In genomic region chr5:172919525-172920446, GRCh38 we compare ENCODE assay signal across 16 cellular contexts. TPM values are rescaled to one million over a fixed set of nuclear protein-coding genes. Genes with fewer than 3 reads are reported as not detected.
DNase-seq lines count a peak whose midpoint lies in the region; TF ChIP-seq lines count a peak whose summit lies in the region.
"Had no signal": no experiment of that assay in that cellular context is flagged by ENCODE, and none has a peak within 500 bp of the region (broad histone marks: within the 10 kb centered on the region; RNA-seq: fewer than 3 reads in every experiment).

No MANE protein-coding gene starts in this region.

- H3K4me3 Mint-ChIP-seq in MCF 10A (ENCODE audit: unreplicated experiment): no peak overlapping the region
- no peak overlapping the region for H3K4me3 Mint-ChIP-seq in type B pancreatic cell
- H3K4me3 Mint-ChIP-seq: nephron progenitor cell; T-helper 2 cell treated with Interferon-gamma antibody and Interleukin-4, amounts not matched to agents 5 μg/mL and 100 μg/mL, for 36 hours had no signal

- no peak overlapping the region for H3K4me3 ChIP-seq in mammary epithelial cell (replicated peaks in 1 of 3; ENCODE audit: insufficient read depth in 1 of 3, low read depth in 2 of 3, low read length in 3 of 3)
- no peak overlapping the region for H3K4me3 ChIP-seq in choroid plexus epithelial cell (ENCODE audit: low read depth, low read length)
- no peak overlapping the region for H3K4me3 ChIP-seq in mesodermal cell (ENCODE audit: extremely low read depth, insufficient read depth, low read length, poor library complexity, severe bottlenecking)
- H3K4me3 ChIP-seq: suprapubic skin had no signal

- DNase-seq in MCF 10A (ENCODE audit: unreplicated experiment) (peak; percentile 55), mammary epithelial cell (no peak), choroid plexus epithelial cell (ENCODE audit: low read depth) (peak; percentile 100), type B pancreatic cell (ENCODE audit: extremely low spot score, unreplicated experiment) (no peak), NK-92 (lab: John Stamatoyannopoulos, UW; ENCODE audit: unreplicated experiment) (no peak), DMS79 treated with DMSO at 0.1 percent for 48 hours (lab: John Stamatoyannopoulos, UW) (no peak), D341Med (ENCODE audit: low spot score) (no peak)
- DNase-seq: activated T-cell treated with anti-CD3 and anti-CD28 coated beads for 4 hours; cortex of kidney; NCI-H1092 treated with DMSO at 0.1 percent for 48 hours; nephron progenitor cell; NK-92 treated with Interleukin-12 subunit alpha and Interleukin-12 subunit beta, amount 100 ng/mL, for 24 hours; stimulated activated CD4-positive, alpha-beta T cell treated with anti-CD3 and anti-CD28 coated beads, Interleukin-4, amount 100 ng/mL, for 24 hours had no signal

- no peak overlapping the region for H3K9ac ChIP-seq in mammary epithelial cell (ENCODE audit: insufficient read depth, low read length)

- H3K79me2 ChIP-seq in mammary epithelial cell (ENCODE audit: insufficient read depth, low read length): no peaks in the 10 kb centered on the region

- H3K36me3 Mint-ChIP-seq in MCF 10A (ENCODE audit: insufficient read depth, unreplicated experiment): peaks cover 99% of the 10 kb centered on the region
- H3K36me3 Mint-ChIP-seq in type B pancreatic cell: peaks cover 17% of the 10 kb centered on the region

- H3K9me3 ChIP-seq in mammary epithelial cell (replicated peaks; ENCODE audit: insufficient read depth, low read length) (no peaks in the 10 kb centered on the region), mesodermal cell (ENCODE audit: control insufficient read depth, low read length) (no peaks in the 10 kb centered on the region)
- H3K9me3 ChIP-seq: suprapubic skin had no signal

- POLR2A ChIA-PET in MCF 10A (lab: Yijun Ruan, JAX): interaction anchor here (0.6 to 3.0 kb wide), 14 partner anchors 9 to 186 kb away, joined by 3 to 34 read pairs (median 6); partner anchors contain the start of gene DUSP1

- H3K27ac Mint-ChIP-seq in MCF 10A (ENCODE audit: low read depth, unreplicated experiment) (peak overlapping the region; percentile 89), type B pancreatic cell (peak overlapping the region; percentile 70)
- H3K27ac Mint-ChIP-seq: nephron progenitor cell; T-helper 2 cell treated with Interferon-gamma antibody and Interleukin-4, amounts not matched to agents 5 μg/mL and 100 μg/mL, for 36 hours had no signal

- dilution Hi-C loops in mammary epithelial cell (cut with HindIII; ENCODE audit: low sequenced_read_pairs): no loop called here

- TF ChIP-seq CTCF in MCF 10A (IDR thresholded peaks at IDR 0.05; ENCODE audit: unreplicated experiment) (no peak), mammary epithelial cell (conservative IDR thresholded peaks at IDR 0.05 in 1 of 2, IDR thresholded peaks at IDR 0.05 in 1 of 2; ENCODE audit: extremely low read depth in 1 of 2, insufficient read depth in 1 of 2, low read depth in 1 of 2, low read length in 2 of 2) (no peak), choroid plexus epithelial cell (conservative IDR thresholded peaks at IDR 0.05; ENCODE audit: low read depth, low read length) (no peak), type B pancreatic cell (conservative IDR thresholded peaks at IDR 0.05) (no peak)

- BruUV-seq in MCF 10A (replicated peaks; lab: Mats Ljungman, UMichigan) (TSS peak; percentile 86), mammary epithelial cell (replicated peaks; lab: Mats Ljungman, UMichigan) (no TSS peak)

- H3K27me3 Mint-ChIP-seq in MCF 10A (ENCODE audit: insufficient read depth, unreplicated experiment): no peaks in the 10 kb centered on the region
- H3K27me3 Mint-ChIP-seq in type B pancreatic cell: no peaks in the 10 kb centered on the region

- in situ Hi-C loops in mammary epithelial cell (cut with MboI; ENCODE audit: low sequenced_read_pairs in 2 of 2): loop anchor here (10.0 kb wide), 1 partner anchor 445 kb away; no protein-coding TSS in a partner anchor

- no peak overlapping the region for H3K4me2 ChIP-seq in mammary epithelial cell (ENCODE audit: insufficient read depth, low read depth, low read length)

- H3K9me3 Mint-ChIP-seq in MCF 10A (ENCODE audit: unreplicated experiment): no peaks in the 10 kb centered on the region
- H3K9me3 Mint-ChIP-seq in type B pancreatic cell: no peaks in the 10 kb centered on the region
- H3K9me3 Mint-ChIP-seq: nephron progenitor cell; T-helper 2 cell treated with Interferon-gamma antibody and Interleukin-4, amounts not matched to agents 5 μg/mL and 100 μg/mL, for 36 hours had no signal

- H3K4me1 ChIP-seq in mammary epithelial cell (ENCODE audit: insufficient read depth, low read length) (peaks cover 8% of the 10 kb centered on the region), mesodermal cell (ENCODE audit: control insufficient read depth, insufficient read depth, low read length, poor library complexity, severe bottlenecking) (peaks cover 14% of the 10 kb centered on the region)
- H3K4me1 ChIP-seq: suprapubic skin had no signal

- WGBS in mammary epithelial cell (ENCODE audit: low coverage, missing lambda C conversion rate): 63% methylated on average over 16 of the region's 16 CpGs
- WGBS in mesodermal cell (ENCODE audit: insufficient coverage in 2 of 2), 2 experiments: 87 to 93% methylated on average over 13 to 15 of the region's 16 CpGs

- no peaks in the 10 kb centered on the region for H3K36me3 ChIP-seq in mammary epithelial cell (ENCODE audit: insufficient read depth, low read length)
- peaks cover 61% of the 10 kb centered on the region for H3K36me3 ChIP-seq in mesodermal cell (ENCODE audit: control insufficient read depth, insufficient read depth, low read length)

- H3K4me1 Mint-ChIP-seq in MCF 10A (ENCODE audit: insufficient read depth, unreplicated experiment): peaks cover 26% of the 10 kb centered on the region
- H3K4me1 Mint-ChIP-seq in type B pancreatic cell (ENCODE audit: unreplicated experiment): peaks cover 17% of the 10 kb centered on the region
- H3K4me1 Mint-ChIP-seq: nephron progenitor cell had no signal

- no peak overlapping the region for H2AFZ ChIP-seq in mammary epithelial cell (ENCODE audit: low read depth, low read length)

- no peaks in the 10 kb centered on the region for H4K20me1 ChIP-seq in mammary epithelial cell (ENCODE audit: insufficient read depth, low read length)

- CTCF ChIA-PET in MCF 10A (lab: Yijun Ruan, JAX) (interaction anchor here (0.6 to 3.0 kb wide), 7 partner anchors 13 to 208 kb away, joined by 3 to 13 read pairs (median 5); partner anchors contain the start of gene DUSP1), mammary epithelial cell (lab: Charles Lee; ENCODE audit: low non-redundant PET) (no interaction called here)

- H3K27me3 ChIP-seq in mammary epithelial cell (ENCODE audit: insufficient read depth, low read length): no peaks in the 10 kb centered on the region
- H3K27me3 ChIP-seq: suprapubic skin had no signal

- intact Hi-C loops in MCF 10A (cut with micrococcal nuclease) (loop anchor here (2.0 kb wide), 1 partner anchor 39 kb away; the partner anchor contains the start of gene RPL26L1), mammary epithelial cell (cut with micrococcal nuclease) (no loop called here)

- H3K27ac ChIP-seq in mammary epithelial cell (ENCODE audit: insufficient read depth, low read depth, low read length) (no peak overlapping the region), mesodermal cell (ENCODE audit: low read depth, low read length, severe bottlenecking) (peak overlapping the region; percentile 64)
- H3K27ac ChIP-seq: suprapubic skin had no signal

RNA-seq across cellular contexts. Expression of gene RPL26L1, which starts 39.4 kb away (rescaled TPM):
- 103 and 119 TPM in 2 replicates for total RNA-seq in MCF 10A (2022)
- total RNA-seq in mammary epithelial cell: 10 to 100 TPM; 31.8 to 58.5 TPM
- polyA plus RNA-seq in mammary epithelial cell: 120 TPM
- 11.9 TPM for polyA minus RNA-seq in mammary epithelial cell
- polyA plus RNA-seq in mesodermal cell (2013, experiment 1 of 2): 88.8 TPM
- 99.2 TPM for polyA plus RNA-seq in mesodermal cell (2013, experiment 2 of 2)
- total RNA-seq in type B pancreatic cell (ENCODE audit: low replicate concordance): 40.4 and 54.2 TPM in 2 replicates

Comparison
In these comparisons a context has a peak if more than half of its experiments do, and no peak if none do; other contexts are left out.
1. DNase-seq: peak in MCF 10A (single experiment) and choroid plexus epithelial cell (single experiment); none in mammary epithelial cell (single experiment), type B pancreatic cell (single experiment), NK-92 (single experiment), DMS79 treated with DMSO at 0.1 percent for 48 hours (single experiment) and D341Med (single experiment).